In genomic region chr18:58657494-58657893, GRCh38 we compare ENCODE assay signal across 16 cellular contexts. TPM values are rescaled to one million over a fixed set of nuclear protein-coding genes. Genes with fewer than 3 reads are reported as not detected.
DNase-seq lines count a peak whose midpoint lies in the region; ATAC-seq and TF ChIP-seq lines count a peak whose summit lies in the region.
"Had no signal": no experiment of that assay in that cellular context is flagged by ENCODE, and none has a peak within 500 bp of the region (broad histone marks: within the 10 kb centered on the region; RNA-seq: fewer than 3 reads in every experiment).

No MANE protein-coding gene starts in this region.

- no peaks in the 10 kb centered on the region for H3K27me3 Mint-ChIP-seq in activated CD4-positive, alpha-beta T cell treated with anti-CD3 and anti-CD28 coated beads, Interleukin-2, amount 10 ng/mL, durations not matched to agents 7 days and 5 days
- no peaks in the 10 kb centered on the region for H3K27me3 Mint-ChIP-seq in activated CD8-positive, alpha-beta T cell treated with anti-CD3 and anti-CD28 coated beads, Interleukin-2, amount 10 ng/mL, durations not matched to agents 7 days and 5 days (ENCODE audit: low read depth)
- H3K27me3 Mint-ChIP-seq in naive thymus-derived CD8-positive, alpha-beta T cell = no peaks in the 10 kb centered on the region
- H3K27me3 Mint-ChIP-seq: brain had no signal

- POLR2A ChIA-PET in activated CD4-positive, alpha-beta T cell treated with anti-CD3 and anti-CD28 coated beads, Interleukin-2, amount 10 ng/mL, durations not matched to agents 7 days and 5 days (lab: Charles Lee) = no interaction called here
- POLR2A ChIA-PET in activated CD8-positive, alpha-beta T cell treated with anti-CD3 and anti-CD28 coated beads, Interleukin-2, amount 10 ng/mL, durations not matched to agents 7 days and 5 days (lab: Charles Lee) = interaction anchor here (0.5 to 6.3 kb wide), 4 partner anchors 9 to 167 kb away, joined by 3 to 85 read pairs (median 4); partner anchors contain the start of gene MALT1
- POLR2A ChIA-PET in naive thymus-derived CD8-positive, alpha-beta T cell (lab: Charles Lee) = interaction anchor here (0.7 to 5.6 kb wide), 6 partner anchors 10 to 53 kb away, joined by 3 to 113 read pairs (median 6); partner anchors contain the start of gene MALT1

- no peaks in the 10 kb centered on the region for H3K4me1 ChIP-seq in breast epithelium
- H3K4me1 ChIP-seq: Caco-2 had no signal

- no peaks in the 10 kb centered on the region for H3K36me3 ChIP-seq in breast epithelium

- peaks cover 0 to 4% of the 10 kb centered on the region in 2 donors for H3K9me3 ChIP-seq in breast epithelium
- H3K9me3 ChIP-seq: Caco-2 had no signal

- no peak for TF ChIP-seq CTCF in breast epithelium (IDR thresholded peaks at IDR 0.05)

- peaks cover 49% of the 10 kb centered on the region for H3K36me3 Mint-ChIP-seq in activated CD4-positive, alpha-beta T cell treated with anti-CD3 and anti-CD28 coated beads, Interleukin-2, amount 10 ng/mL, durations not matched to agents 7 days and 5 days (ENCODE audit: low read depth)
- H3K36me3 Mint-ChIP-seq in activated CD8-positive, alpha-beta T cell treated with anti-CD3 and anti-CD28 coated beads, Interleukin-2, amount 10 ng/mL, durations not matched to agents 7 days and 5 days (ENCODE audit: low read depth) = peaks cover 30% of the 10 kb centered on the region
- peaks cover 3 to 8% (median 7%) of the 10 kb centered on the region in 3 donors for H3K36me3 Mint-ChIP-seq in naive thymus-derived CD8-positive, alpha-beta T cell
- H3K36me3 Mint-ChIP-seq: brain had no signal

- ATAC-seq in GM18505 (IDR thresholded peaks at IDR 0.05; ENCODE audit: unreplicated experiment) (no peak), GM19395 (IDR thresholded peaks at IDR 0.05; ENCODE audit: unreplicated experiment) (no peak)
- ATAC-seq in activated CD8-positive, alpha-beta T cell treated with anti-CD3 and anti-CD28 coated beads, Interleukin-2, amount 10 ng/mL, durations not matched to agents 7 days and 5 days = no peak
- ATAC-seq in naive thymus-derived CD8-positive, alpha-beta T cell = no peak

- TF ChIP-seq POLR2A in GM18505 (IDR thresholded peaks at IDR 0.05; ENCODE audit: borderline replicate concordance, extremely low read depth, insufficient read depth, insufficient read length) = peak; percentile 24
- TF ChIP-seq POLR2A in breast epithelium (IDR thresholded peaks at IDR 0.05) = no peak

- no peak overlapping the region for H3K27ac ChIP-seq in breast epithelium
- H3K27ac ChIP-seq: hepatocyte had no signal

- H3K4me1 Mint-ChIP-seq in activated CD4-positive, alpha-beta T cell treated with anti-CD3 and anti-CD28 coated beads, Interleukin-2, amount 10 ng/mL, durations not matched to agents 7 days and 5 days = peaks cover 80% of the 10 kb centered on the region
- H3K4me1 Mint-ChIP-seq in activated CD8-positive, alpha-beta T cell treated with anti-CD3 and anti-CD28 coated beads, Interleukin-2, amount 10 ng/mL, durations not matched to agents 7 days and 5 days (ENCODE audit: low read depth) = peaks cover 67% of the 10 kb centered on the region
- peaks cover 41 to 86% (median 68%) of the 10 kb centered on the region in 4 donors for H3K4me1 Mint-ChIP-seq in naive thymus-derived CD8-positive, alpha-beta T cell

- no peak for DNase-seq in activated CD4-positive, alpha-beta T cell treated with anti-CD3 and anti-CD28 coated beads, Interleukin-2, amount 10 ng/mL, durations not matched to agents 7 days and 5 days
- DNase-seq in activated CD4-positive, alpha-beta T cell treated with anti-CD3 and anti-CD28 coated beads, Interleukin-2, amount 50 U/mL, for 48 hours = no peak
- no peak for DNase-seq in activated CD8-positive, alpha-beta T cell treated with anti-CD3 and anti-CD28 coated beads, Interleukin-2, amount 10 ng/mL, durations not matched to agents 7 days and 5 days
- DNase-seq in naive thymus-derived CD8-positive, alpha-beta T cell = no peak
- DNase-seq in NOMO-1 (lab: John Stamatoyannopoulos, UW; ENCODE audit: unreplicated experiment in 2 of 2) (no peak), breast epithelium (ENCODE audit: low spot score in 2 of 2) (no peak)
- DNase-seq: Caco-2, GOT3, NCI-H2081 treated with DMSO at 0.1 percent for 48 hours, NCI-H774, substantia nigra had no signal

- no peaks in the 10 kb centered on the region for H3K27me3 ChIP-seq in breast epithelium
- H3K27me3 ChIP-seq: hepatocyte had no signal

- peak overlapping the region; percentile 92 for H3K27ac Mint-ChIP-seq in activated CD4-positive, alpha-beta T cell treated with anti-CD3 and anti-CD28 coated beads, Interleukin-2, amount 10 ng/mL, durations not matched to agents 7 days and 5 days
- H3K27ac Mint-ChIP-seq in activated CD8-positive, alpha-beta T cell treated with anti-CD3 and anti-CD28 coated beads, Interleukin-2, amount 10 ng/mL, durations not matched to agents 7 days and 5 days = peak overlapping the region; percentile 96
- H3K27ac Mint-ChIP-seq in naive thymus-derived CD8-positive, alpha-beta T cell = peak overlapping the region in 8 of 10 donors; percentile 34 to 84 (median 70)
- H3K27ac Mint-ChIP-seq: brain had no signal

- H3K4me3 ChIP-seq in breast epithelium = no peak overlapping the region
- H3K4me3 ChIP-seq: hepatocyte had no signal

- peaks cover 17% of the 10 kb centered on the region for H3K9me3 Mint-ChIP-seq in activated CD4-positive, alpha-beta T cell treated with anti-CD3 and anti-CD28 coated beads, Interleukin-2, amount 10 ng/mL, durations not matched to agents 7 days and 5 days
- H3K9me3 Mint-ChIP-seq in activated CD8-positive, alpha-beta T cell treated with anti-CD3 and anti-CD28 coated beads, Interleukin-2, amount 10 ng/mL, durations not matched to agents 7 days and 5 days (ENCODE audit: insufficient read depth) = peaks cover 12% of the 10 kb centered on the region
- peaks cover 4 to 25% (median 15%) of the 10 kb centered on the region in 9 donors for H3K9me3 Mint-ChIP-seq in naive thymus-derived CD8-positive, alpha-beta T cell

- CTCF ChIA-PET in activated CD4-positive, alpha-beta T cell treated with anti-CD3 and anti-CD28 coated beads, Interleukin-2, amount 10 ng/mL, durations not matched to agents 7 days and 5 days (lab: Charles Lee) = interaction anchor here (1.1 to 7.1 kb wide), 3 partner anchors 13 to 112 kb away, joined by 3 to 44 read pairs (median 9); partner anchors contain the start of gene MALT1
- CTCF ChIA-PET in activated CD8-positive, alpha-beta T cell treated with anti-CD3 and anti-CD28 coated beads, Interleukin-2, amount 10 ng/mL, durations not matched to agents 7 days and 5 days (lab: Charles Lee) = interaction anchor here (1.3 to 2.8 kb wide), 5 partner anchors 13 to 129 kb away, joined by 4 to 32 read pairs (median 10); partner anchors contain the start of gene MALT1

- intact Hi-C loops in breast epithelium (cut with DNase I; ENCODE audit: low total_unique reads) = no loop called here

- peak overlapping the region; percentile 61 for H3K4me3 Mint-ChIP-seq in activated CD4-positive, alpha-beta T cell treated with anti-CD3 and anti-CD28 coated beads, Interleukin-2, amount 10 ng/mL, durations not matched to agents 7 days and 5 days
- H3K4me3 Mint-ChIP-seq in activated CD8-positive, alpha-beta T cell treated with anti-CD3 and anti-CD28 coated beads, Interleukin-2, amount 10 ng/mL, durations not matched to agents 7 days and 5 days = peak overlapping the region; percentile 70
- peak overlapping the region; percentile 71 to 93 (median 78) for H3K4me3 Mint-ChIP-seq in naive thymus-derived CD8-positive, alpha-beta T cell
- H3K4me3 Mint-ChIP-seq: brain had no signal

RNA-seq across cellular contexts. Expression of gene MALT1, which starts 13.8 kb away (rescaled TPM):
- total RNA-seq in activated CD4-positive, alpha-beta T cell treated with anti-CD3 and anti-CD28 coated beads, Interleukin-2, amount 10 ng/mL, durations not matched to agents 7 days and 5 days = 10 to 100 TPM; 52.1 to 57.0 TPM
- 10 to 100 TPM; 52.7 to 57.1 TPM for total RNA-seq in activated CD8-positive, alpha-beta T cell treated with anti-CD3 and anti-CD28 coated beads, Interleukin-2, amount 10 ng/mL, durations not matched to agents 7 days and 5 days
- total RNA-seq in naive thymus-derived CD8-positive, alpha-beta T cell = 10 to 100 TPM; 70.2 to 78.6 TPM
- 10 to 100 TPM; 24.7 to 37.1 (median 27.3) TPM for polyA plus RNA-seq in naive thymus-derived CD8-positive, alpha-beta T cell
- 10 to 100 TPM; 26.7 to 33.5 (median 26.9) TPM for total RNA-seq in breast epithelium

RNA-seq across cellular contexts. Expression of gene ALPK2, which starts 28.6 kb away (rescaled TPM):
- total RNA-seq in activated CD4-positive, alpha-beta T cell treated with anti-CD3 and anti-CD28 coated beads, Interleukin-2, amount 10 ng/mL, durations not matched to agents 7 days and 5 days = not detected
- total RNA-seq in activated CD8-positive, alpha-beta T cell treated with anti-CD3 and anti-CD28 coated beads, Interleukin-2, amount 10 ng/mL, durations not matched to agents 7 days and 5 days = not detected
- total RNA-seq in naive thymus-derived CD8-positive, alpha-beta T cell = under 1 TPM in 1 of 2 experiments, not detected in 1; 0.05 TPM
- not detected for polyA plus RNA-seq in naive thymus-derived CD8-positive, alpha-beta T cell
- total RNA-seq in breast epithelium = 1 to 10 TPM in 1 of 3 donors, under 1 TPM in 2; under 0.01 to 1.8 (median 0.29) TPM
- total RNA-seq: T-helper 2 cell treated with Interferon-gamma antibody and Interleukin-4, amounts not matched to agents 100 ng/mL and 5 ng/mL, for 36 hours had no signal
